ENCODE assay signal across 20 cellular contexts in genomic region chr6:15518878-15519277, GRCh38.
DNase-seq lines count a peak whose midpoint lies in the region; ATAC-seq, FAIRE-seq and TF ChIP-seq lines count a peak whose summit lies in the region.
"Had no signal": no experiment of that assay in that cellular context is flagged by ENCODE, and none has a peak within 500 bp of the region (broad histone marks: within the 10 kb centered on the region; RNA-seq: fewer than 3 reads in every experiment).

No MANE protein-coding gene starts in this region.

- WGBS in sigmoid colon, 2 donors = 95 to 96% methylated on average over 10 of the region's 10 CpGs

- CTCF ChIA-PET in activated CD4-positive, alpha-beta T cell treated with anti-CD3 and anti-CD28 coated beads, Interleukin-2, amount 10 ng/mL, durations not matched to agents 7 days and 5 days (lab: Charles Lee) = interaction anchor here (0.7 kb wide), 1 partner anchor 1398 kb away, joined by 3 read pairs; no protein-coding TSS in a partner anchor

- ATAC-seq in GM18520 (IDR thresholded peaks at IDR 0.05; ENCODE audit: unreplicated experiment) = no peak
- no peak for ATAC-seq in foreskin keratinocyte
- ATAC-seq: activated CD8-positive, alpha-beta memory T cell treated with anti-CD3 and anti-CD28 coated beads, Interleukin-2, amount 10 ng/mL, durations not matched to agents 7 days and 5 days; heart right ventricle; left ventricle myocardium superior; PC-3 had no signal

- no peak for TF ChIP-seq POLR2A in sigmoid colon (IDR thresholded peaks at IDR 0.05)

- no peak for FAIRE-seq in D721Med (lab: Jason Lieb, UNC)

- no peaks in the 10 kb centered on the region for H3K27me3 Mint-ChIP-seq in activated CD4-positive, alpha-beta T cell treated with anti-CD3 and anti-CD28 coated beads, Interleukin-2, amount 10 ng/mL, durations not matched to agents 7 days and 5 days
- peaks cover 26% of the 10 kb centered on the region for H3K27me3 Mint-ChIP-seq in endothelial cell (ENCODE audit: unreplicated experiment)
- H3K27me3 Mint-ChIP-seq: activated CD8-positive, alpha-beta memory T cell treated with anti-CD3 and anti-CD28 coated beads, Interleukin-2, amount 10 ng/mL, durations not matched to agents 7 days and 5 days had no signal

- TF ChIP-seq CTCF in endothelial cell (IDR thresholded peaks at IDR 0.05; ENCODE audit: unreplicated experiment) (no peak), sigmoid colon (IDR thresholded peaks at IDR 0.05) (no peak), D721Med (IDR thresholded peaks at IDR 0.05; ENCODE audit: insufficient read depth, missing control alignments) (no peak), foreskin keratinocyte (conservative IDR thresholded peaks at IDR 0.05) (no peak)

- TF ChIP-seq EP300 in sigmoid colon (IDR thresholded peaks at IDR 0.05) = no peak

- H3K4me1 Mint-ChIP-seq in activated CD4-positive, alpha-beta T cell treated with anti-CD3 and anti-CD28 coated beads, Interleukin-2, amount 10 ng/mL, durations not matched to agents 7 days and 5 days = peaks cover 20% of the 10 kb centered on the region
- H3K4me1 Mint-ChIP-seq in endothelial cell (ENCODE audit: unreplicated experiment) = peaks cover 9% of the 10 kb centered on the region

- no peaks in the 10 kb centered on the region for H3K9me3 ChIP-seq in sigmoid colon
- H3K9me3 ChIP-seq: heart right ventricle, right atrium auricular region, SJSA1, testis had no signal

- H3K4me3 ChIP-seq in sigmoid colon = no peak overlapping the region
- H3K4me3 ChIP-seq: heart right ventricle, right atrium auricular region, SJSA1, testis had no signal

- H3K36me3 Mint-ChIP-seq in activated CD4-positive, alpha-beta T cell treated with anti-CD3 and anti-CD28 coated beads, Interleukin-2, amount 10 ng/mL, durations not matched to agents 7 days and 5 days (ENCODE audit: low read depth) = peaks cover 56% of the 10 kb centered on the region
- peaks cover 70% of the 10 kb centered on the region for H3K36me3 Mint-ChIP-seq in endothelial cell (ENCODE audit: low read depth, unreplicated experiment)

- H3K4me3 Mint-ChIP-seq in activated CD4-positive, alpha-beta T cell treated with anti-CD3 and anti-CD28 coated beads, Interleukin-2, amount 10 ng/mL, durations not matched to agents 7 days and 5 days = no peak overlapping the region
- H3K4me3 Mint-ChIP-seq in endothelial cell (ENCODE audit: unreplicated experiment) = peak overlapping the region; percentile 52
- H3K4me3 Mint-ChIP-seq: activated CD8-positive, alpha-beta memory T cell treated with anti-CD3 and anti-CD28 coated beads, Interleukin-2, amount 10 ng/mL, durations not matched to agents 7 days and 5 days; T-helper 2 cell treated with Interferon-gamma antibody and Interleukin-4, amounts not matched to agents 5 μg/mL and 100 μg/mL, for 36 hours had no signal

- H3K9me3 Mint-ChIP-seq in activated CD4-positive, alpha-beta T cell treated with anti-CD3 and anti-CD28 coated beads, Interleukin-2, amount 10 ng/mL, durations not matched to agents 7 days and 5 days = no peaks in the 10 kb centered on the region
- H3K9me3 Mint-ChIP-seq in endothelial cell (ENCODE audit: unreplicated experiment) = no peaks in the 10 kb centered on the region
- H3K9me3 Mint-ChIP-seq: immature natural killer cell; T-helper 2 cell treated with Interferon-gamma antibody and Interleukin-4, amounts not matched to agents 5 μg/mL and 100 μg/mL, for 36 hours had no signal

- intact Hi-C loops in sigmoid colon (cut with DNase I) = no loop called here

- H3K27me3 ChIP-seq in sigmoid colon (no peaks in the 10 kb centered on the region), foreskin keratinocyte (no peaks in the 10 kb centered on the region)
- H3K27me3 ChIP-seq: heart right ventricle, right atrium auricular region, SJSA1, testis had no signal

- peaks cover 0 to 8% (median 3%) of the 10 kb centered on the region in 4 donors for H3K4me1 ChIP-seq in sigmoid colon
- no peaks in the 10 kb centered on the region for H3K4me1 ChIP-seq in foreskin keratinocyte
- H3K4me1 ChIP-seq: SJSA1 had no signal

- H3K36me3 ChIP-seq in sigmoid colon = peaks cover 7 to 80% (median 19%) of the 10 kb centered on the region in 4 donors

- POLR2A ChIA-PET in activated CD4-positive, alpha-beta T cell treated with anti-CD3 and anti-CD28 coated beads, Interleukin-2, amount 10 ng/mL, durations not matched to agents 7 days and 5 days (lab: Charles Lee) = no interaction called here

- H3K27ac ChIP-seq in sigmoid colon (no peak overlapping the region), foreskin keratinocyte (no peak overlapping the region)
- H3K27ac ChIP-seq: heart right ventricle, right atrium auricular region, SJSA1, testis had no signal

- H3K27ac Mint-ChIP-seq in activated CD4-positive, alpha-beta T cell treated with anti-CD3 and anti-CD28 coated beads, Interleukin-2, amount 10 ng/mL, durations not matched to agents 7 days and 5 days = peak overlapping the region; percentile 79
- H3K27ac Mint-ChIP-seq in endothelial cell (ENCODE audit: unreplicated experiment) = peak overlapping the region; percentile 8
- H3K27ac Mint-ChIP-seq: activated CD8-positive, alpha-beta memory T cell treated with anti-CD3 and anti-CD28 coated beads, Interleukin-2, amount 10 ng/mL, durations not matched to agents 7 days and 5 days; T-helper 2 cell treated with Interferon-gamma antibody and Interleukin-4, amounts not matched to agents 5 μg/mL and 100 μg/mL, for 36 hours had no signal

- no peak for DNase-seq in activated CD4-positive, alpha-beta T cell treated with anti-CD3 and anti-CD28 coated beads, Interleukin-2, amount 10 ng/mL, durations not matched to agents 7 days and 5 days
- no peak for DNase-seq in activated CD4-positive, alpha-beta T cell treated with anti-CD3 and anti-CD28 coated beads, Interleukin-2, amount 50 U/mL, for 48 hours
- DNase-seq in NCI-H187 treated with DMSO at 0.1 percent for 48 hours (lab: John Stamatoyannopoulos, UW) = peak; percentile 96
- DNase-seq in endothelial cell (ENCODE audit: low spot score) = no peak
- peak; percentile 29 for DNase-seq in sigmoid colon
- DNase-seq in D721Med (ENCODE audit: insufficient read length, low spot score) = no peak
- no peak for DNase-seq in foreskin keratinocyte
- DNase-seq: activated CD8-positive, alpha-beta memory T cell treated with anti-CD3 and anti-CD28 coated beads, Interleukin-2, amount 10 ng/mL, durations not matched to agents 7 days and 5 days; GOT3; heart right ventricle; immature natural killer cell; left ventricle myocardium superior; NCI-H1105; NCI-H2107; PC-3; testis had no signal

Comparison
In these comparisons a context has a peak if more than half of its experiments do, and no peak if none do; other contexts are left out.
1. DNase-seq: peak in NCI-H187 treated with DMSO at 0.1 percent for 48 hours (single experiment) and sigmoid colon (single experiment); none in activated CD4-positive, alpha-beta T cell treated with anti-CD3 and anti-CD28 coated beads, Interleukin-2, amount 10 ng/mL, durations not matched to agents 7 days and 5 days (single experiment), activated CD4-positive, alpha-beta T cell treated with anti-CD3 and anti-CD28 coated beads, Interleukin-2, amount 50 U/mL, for 48 hours (0 of 2), endothelial cell (single experiment), D721Med (single experiment) and foreskin keratinocyte (0 of 2).